ENCODE assay signal across 34 cellular contexts in genomic region chr17:10336393-10336792, GRCh38. TPM values are rescaled to one million over a fixed set of nuclear protein-coding genes. Genes with fewer than 3 reads are reported as not detected.
"Had no signal": no experiment of that assay in that cellular context is flagged by ENCODE, and none has a peak within 500 bp of the region (broad histone marks: within the 10 kb centered on the region; RNA-seq: fewer than 3 reads in every experiment).

No MANE protein-coding gene starts in this region.

- H3K27ac ChIP-seq: colonic mucosa, esophagus squamous epithelium, heart right ventricle, ovary, psoas muscle, sigmoid colon, stomach, tibial artery had no signal

- H3K27ac Mint-ChIP-seq: memory B cell; naive B cell; nephron; stimulated activated effector memory CD8-positive, alpha-beta T cell treated with anti-CD3 and anti-CD28 coated beads, Interleukin-12 subunit alpha, Interleukin-12 subunit beta, amount 100 ng/mL, for 72 hours; type B pancreatic cell had no signal

- H3K27me3 Mint-ChIP-seq: memory B cell, type B pancreatic cell had no signal

- H3K4me3 Mint-ChIP-seq: memory B cell; naive B cell; nephron; stimulated activated effector memory CD8-positive, alpha-beta T cell treated with anti-CD3 and anti-CD28 coated beads, Interleukin-12 subunit alpha, Interleukin-12 subunit beta, amount 100 ng/mL, for 72 hours; type B pancreatic cell had no signal

- H3K36me3 ChIP-seq: colonic mucosa, esophagus squamous epithelium, heart right ventricle, ovary, sigmoid colon, stomach, tibial artery had no signal

- FAIRE-seq: endometrium, kidney had no signal

- H3K4me3 ChIP-seq: colonic mucosa, esophagus squamous epithelium, heart right ventricle, lung, mucosa of descending colon, ovary, psoas muscle, sigmoid colon, stomach, tibial artery had no signal

- H3K9me3 ChIP-seq: colonic mucosa, esophagus squamous epithelium, heart right ventricle, mucosa of descending colon, ovary, psoas muscle, sigmoid colon, stomach, tibial artery had no signal

- H3K36me3 Mint-ChIP-seq: memory B cell; naive B cell; stimulated activated effector memory CD8-positive, alpha-beta T cell treated with anti-CD3 and anti-CD28 coated beads, Interleukin-12 subunit alpha, Interleukin-12 subunit beta, amount 100 ng/mL, for 72 hours; type B pancreatic cell had no signal

- H3K9me3 Mint-ChIP-seq: memory B cell; nephron; stimulated activated effector memory CD8-positive, alpha-beta T cell treated with anti-CD3 and anti-CD28 coated beads, Interleukin-12 subunit alpha, Interleukin-12 subunit beta, amount 100 ng/mL, for 72 hours; type B pancreatic cell had no signal

- DNase-seq: colonic mucosa; dermis blood vessel endothelial cell; effector memory CD4-positive, alpha-beta T cell; erythroblast; esophagus squamous epithelium; foreskin melanocyte; glutamatergic neuron; heart right ventricle; hippocampal formation; kidney; mucosa of descending colon; naive B cell; ovary; psoas muscle; right cardiac atrium; sigmoid colon; stimulated activated CD4-positive, alpha-beta T cell treated with anti-CD3 and anti-CD28 coated beads, Interleukin-2, amount 100 ng/mL, for 24 hours; stimulated activated CD4-positive, alpha-beta T cell treated with anti-CD3 and anti-CD28 coated beads, Interleukin-4, amount 100 ng/mL, for 24 hours; stimulated activated naive CD4-positive, alpha-beta T cell treated with Interleukin-2 at 50 U/mL for 16 hours; stomach; tibial artery had no signal

- H3K4me1 Mint-ChIP-seq: memory B cell; naive B cell; nephron; stimulated activated effector memory CD8-positive, alpha-beta T cell treated with anti-CD3 and anti-CD28 coated beads, Interleukin-12 subunit alpha, Interleukin-12 subunit beta, amount 100 ng/mL, for 72 hours had no signal

- H3K27me3 ChIP-seq: colonic mucosa, esophagus squamous epithelium, heart right ventricle, ovary, sigmoid colon, stomach, tibial artery had no signal

- H3K4me1 ChIP-seq: colonic mucosa, esophagus squamous epithelium, heart right ventricle, psoas muscle, sigmoid colon, stomach, tibial artery had no signal

RNA-seq across cellular contexts. Expression of gene MYH13, which starts 36.4 kb away (rescaled TPM):
- total RNA-seq: chondrocyte, dermis blood vessel endothelial cell, heart right ventricle, kidney, left lobe of liver, liver, lung, occipital lobe, ovary, renal cortical epithelial cell, right cardiac atrium, sigmoid colon, subcutaneous adipose tissue, temporal lobe had no signal
- polyA plus RNA-seq: heart right ventricle, liver, ovary, right cardiac atrium had no signal
